ENCODE assay signal across 21 cellular contexts in the genomic region with DNA sequence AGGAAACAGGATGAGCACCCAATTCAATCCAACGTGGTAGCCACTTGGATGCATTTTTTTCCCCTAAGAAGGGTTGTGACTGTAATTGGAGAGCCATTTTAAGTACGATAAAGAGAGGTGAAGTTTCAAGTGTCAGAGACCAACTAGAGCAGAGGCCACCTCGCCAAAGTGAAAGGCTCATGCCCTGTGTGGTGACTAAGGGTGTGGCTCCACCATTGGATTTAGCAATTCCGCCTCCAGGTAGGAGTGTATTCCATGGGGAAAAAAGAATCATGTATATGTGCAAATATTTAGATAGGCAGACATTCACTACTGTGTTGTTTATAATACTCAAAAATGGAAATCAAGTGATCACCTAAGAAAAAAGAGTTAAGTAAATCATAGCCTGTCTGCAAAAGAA. TPM values are rescaled to one million over a fixed set of nuclear protein-coding genes. Genes with fewer than 3 reads are reported as not detected.
DNase-seq lines count a peak whose midpoint lies in the region; ATAC-seq and TF ChIP-seq lines count a peak whose summit lies in the region.
"Had no signal": no experiment of that assay in that cellular context is flagged by ENCODE, and none has a peak within 500 bp of the region (broad histone marks: within the 10 kb centered on the region; RNA-seq: fewer than 3 reads in every experiment).

No MANE protein-coding gene starts in this region.

- H3K36me3 ChIP-seq in PC-3 (ENCODE audit: low read depth, low read length) (no peaks in the 10 kb centered on the region), esophagus muscularis mucosa (no peaks in the 10 kb centered on the region)
- H3K36me3 ChIP-seq: BLaER1 had no signal

- H3K79me2 ChIP-seq in PC-3 (ENCODE audit: low read length) = no peaks in the 10 kb centered on the region

- H3K27ac Mint-ChIP-seq in T-helper 2 cell treated with Interferon-gamma antibody and Interleukin-4, amounts not matched to agents 5 μg/mL and 100 μg/mL, for 36 hours = no peak overlapping the region
- H3K27ac Mint-ChIP-seq: CD4-positive, alpha-beta memory T cell; HFFc6; IgD-negative memory B cell had no signal

- H3K9me2 ChIP-seq in PC-3 (replicated peaks; ENCODE audit: low read length) = no peaks in the 10 kb centered on the region

- H4K20me1 ChIP-seq in PC-3 (ENCODE audit: low read length) = no peaks in the 10 kb centered on the region
- H4K20me1 ChIP-seq: BLaER1 had no signal

- WGBS in esophagus muscularis mucosa = 91% methylated on average over 4 of the region's 4 CpGs

- H3K27me3 Mint-ChIP-seq in T-helper 2 cell treated with Interferon-gamma antibody and Interleukin-4, amounts not matched to agents 5 μg/mL and 100 μg/mL, for 36 hours (ENCODE audit: low read depth) = peaks cover 36% of the 10 kb centered on the region

- no peak for TF ChIP-seq POLR2A in esophagus muscularis mucosa (IDR thresholded peaks at IDR 0.05; ENCODE audit: low read depth)

- no peak overlapping the region for H3K4me3 Mint-ChIP-seq in T-helper 2 cell treated with Interferon-gamma antibody and Interleukin-4, amounts not matched to agents 5 μg/mL and 100 μg/mL, for 36 hours
- H3K4me3 Mint-ChIP-seq: CD14-positive monocyte; CD4-positive, alpha-beta memory T cell; HFFc6; IgD-negative memory B cell had no signal

- H3K9me3 ChIP-seq in PC-3 (ENCODE audit: low read length) = no peaks in the 10 kb centered on the region
- H3K9me3 ChIP-seq in esophagus muscularis mucosa = no peaks in the 10 kb centered on the region

- H3K36me3 Mint-ChIP-seq in T-helper 2 cell treated with Interferon-gamma antibody and Interleukin-4, amounts not matched to agents 5 μg/mL and 100 μg/mL, for 36 hours (ENCODE audit: low read depth) = no peaks in the 10 kb centered on the region
- H3K36me3 Mint-ChIP-seq: CD4-positive, alpha-beta memory T cell had no signal

- peak; percentile 31; the same call in 1 of the 2 replicates for ATAC-seq in PC-3
- ATAC-seq in HG03175 (IDR thresholded peaks at IDR 0.05; ENCODE audit: unreplicated experiment) = no peak
- ATAC-seq: GM12878, HCT116 had no signal

- POLR2A ChIA-PET in PC-3 (lab: Charles Lee; ENCODE audit: unreplicated experiment) = no interaction called here

- H3K27ac ChIP-seq in PC-3 (ENCODE audit: low read length) = peak overlapping the region; percentile 72
- H3K27ac ChIP-seq in esophagus muscularis mucosa (replicated peaks in 1 of 4) = no peak overlapping the region
- H3K27ac ChIP-seq: BLaER1 had no signal

- DNase-seq in NCI-H748 (lab: John Stamatoyannopoulos, UW; ENCODE audit: unreplicated experiment) = peak; percentile 40
- DNase-seq in NCI-H748 treated with DMSO at 0.1 percent for 48 hours (lab: John Stamatoyannopoulos, UW) = no peak
- DNase-seq in PC-3 = peak; percentile 68
- DNase-seq in esophagus muscularis mucosa (ENCODE audit: extremely low spot score) = peak; percentile 8
- DNase-seq in effector CD4-positive, alpha-beta T cell = no peak
- no peak for DNase-seq in T-helper 2 cell treated with Interferon-gamma antibody and Interleukin-4, amounts not matched to agents 5 μg/mL and 100 μg/mL, for 36 hours (ENCODE audit: low spot score)
- DNase-seq: 8988T; CD4-positive, alpha-beta memory T cell; DMS53; DND-41; EL; GOT3; H7; HFFc6 had no signal

- H3K27me3 ChIP-seq in PC-3 (ENCODE audit: low read length) = no peaks in the 10 kb centered on the region
- H3K27me3 ChIP-seq in esophagus muscularis mucosa = no peaks in the 10 kb centered on the region
- H3K27me3 ChIP-seq: BLaER1 had no signal

- H3K4me1 ChIP-seq in PC-3 (ENCODE audit: insufficient read depth, low read length) (peaks cover 21% of the 10 kb centered on the region), esophagus muscularis mucosa (peaks cover 0 to 24% (median 17%) of the 10 kb centered on the region in 4 donors)

- H3F3A ChIP-seq in PC-3 (ENCODE audit: low read length, unreplicated experiment) = no peaks in the 10 kb centered on the region

- peak overlapping the region; percentile 56; the same call in 1 of the 2 replicates for H2AFZ ChIP-seq in PC-3 (ENCODE audit: low read length)

- intact Hi-C loops in PC-3 (cut with micrococcal nuclease) (no loop called here), esophagus muscularis mucosa (cut with DNase I) (no loop called here)

- no TSS peak for BruUV-seq in PC-3 (replicated peaks; lab: Mats Ljungman, UMichigan)

- no peak for TF ChIP-seq EP300 in esophagus muscularis mucosa (IDR thresholded peaks at IDR 0.05)

- H3K4me1 Mint-ChIP-seq in T-helper 2 cell treated with Interferon-gamma antibody and Interleukin-4, amounts not matched to agents 5 μg/mL and 100 μg/mL, for 36 hours (ENCODE audit: low read depth) = no peaks in the 10 kb centered on the region
- H3K4me1 Mint-ChIP-seq: CD4-positive, alpha-beta memory T cell; IgD-negative memory B cell had no signal

- CTCF ChIA-PET in PC-3 (lab: Charles Lee) = no interaction called here

- TF ChIP-seq CTCF in PC-3 (conservative IDR thresholded peaks at IDR 0.05; ENCODE audit: low read depth, low read length) = no peak
- no peak for TF ChIP-seq CTCF in esophagus muscularis mucosa (IDR thresholded peaks at IDR 0.05)

- H3K4me3 ChIP-seq in PC-3 (ENCODE audit: low read length) = no peak overlapping the region
- no peak overlapping the region for H3K4me3 ChIP-seq in esophagus muscularis mucosa
- H3K4me3 ChIP-seq: BLaER1, GM12878 had no signal

- peaks cover 8% of the 10 kb centered on the region for H3K9me3 Mint-ChIP-seq in T-helper 2 cell treated with Interferon-gamma antibody and Interleukin-4, amounts not matched to agents 5 μg/mL and 100 μg/mL, for 36 hours
- H3K9me3 Mint-ChIP-seq: HFFc6 had no signal

- H3K4me2 ChIP-seq in PC-3 (ENCODE audit: low read length) = peak overlapping the region; percentile 14; the same call in 1 of the 2 replicates
- H3K4me2 ChIP-seq: BLaER1 had no signal

- H3K9ac ChIP-seq in PC-3 (ENCODE audit: low read length) = no peak overlapping the region
- H3K9ac ChIP-seq: BLaER1 had no signal

RNA-seq across cellular contexts. Expression of gene S1PR3, which starts 53.1 kb away (rescaled TPM):
- total RNA-seq in PC-3 (2014; rRNA removed) (8.4 and 10.0 TPM in 2 replicates), esophagus muscularis mucosa (100 to 1,000 TPM; 184 to 340 (median 223) TPM)
- total RNA-seq: CD4-positive, alpha-beta memory T cell; G401 had no signal

Comparison
In these comparisons a context has a peak if more than half of its experiments do, and no peak if none do; other contexts are left out.
1. DNase-seq: peak in NCI-H748 (single experiment), PC-3 (single experiment) and esophagus muscularis mucosa (single experiment); none in NCI-H748 treated with DMSO at 0.1 percent for 48 hours (single experiment), effector CD4-positive, alpha-beta T cell (single experiment) and T-helper 2 cell treated with Interferon-gamma antibody and Interleukin-4, amounts not matched to agents 5 μg/mL and 100 μg/mL, for 36 hours (single experiment).
2. RNA of gene S1PR3, which starts 53.1 kb away (total RNA-seq): 184 to 340 TPM in esophagus muscularis mucosa; 8.4 to 10.0 TPM in PC-3; every median in the first group is over 10 times any median in the second.